1 cellular context compared by ENCODE assay signal in the genomic region with DNA sequence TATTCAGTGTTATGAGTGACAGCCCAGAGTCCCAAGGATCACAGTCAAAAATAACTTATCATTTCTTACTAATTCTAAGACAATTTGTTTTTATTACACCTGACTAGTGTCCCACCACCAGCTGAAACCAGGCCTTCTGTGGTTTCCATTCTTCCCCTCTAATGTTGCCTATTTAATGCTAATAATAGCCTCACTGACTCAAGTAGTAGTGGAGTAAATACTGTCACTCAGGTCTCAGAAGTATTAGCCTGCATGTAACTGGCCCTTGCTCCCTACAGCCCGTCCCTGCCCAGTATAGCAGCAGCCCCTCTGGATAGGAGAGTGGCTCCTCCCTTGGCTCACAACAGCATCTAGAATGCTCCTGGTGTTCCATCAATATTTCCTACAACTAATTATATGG.
TF ChIP-seq lines count a peak whose summit lies in the region.

No MANE protein-coding gene starts in this region.

TF ChIP-seq in WTC11, 78 proteins besides CTCF, POLR2A, EP300 and RAD21 (continued from another document):
- TF ChIP-seq, protein P1, sequence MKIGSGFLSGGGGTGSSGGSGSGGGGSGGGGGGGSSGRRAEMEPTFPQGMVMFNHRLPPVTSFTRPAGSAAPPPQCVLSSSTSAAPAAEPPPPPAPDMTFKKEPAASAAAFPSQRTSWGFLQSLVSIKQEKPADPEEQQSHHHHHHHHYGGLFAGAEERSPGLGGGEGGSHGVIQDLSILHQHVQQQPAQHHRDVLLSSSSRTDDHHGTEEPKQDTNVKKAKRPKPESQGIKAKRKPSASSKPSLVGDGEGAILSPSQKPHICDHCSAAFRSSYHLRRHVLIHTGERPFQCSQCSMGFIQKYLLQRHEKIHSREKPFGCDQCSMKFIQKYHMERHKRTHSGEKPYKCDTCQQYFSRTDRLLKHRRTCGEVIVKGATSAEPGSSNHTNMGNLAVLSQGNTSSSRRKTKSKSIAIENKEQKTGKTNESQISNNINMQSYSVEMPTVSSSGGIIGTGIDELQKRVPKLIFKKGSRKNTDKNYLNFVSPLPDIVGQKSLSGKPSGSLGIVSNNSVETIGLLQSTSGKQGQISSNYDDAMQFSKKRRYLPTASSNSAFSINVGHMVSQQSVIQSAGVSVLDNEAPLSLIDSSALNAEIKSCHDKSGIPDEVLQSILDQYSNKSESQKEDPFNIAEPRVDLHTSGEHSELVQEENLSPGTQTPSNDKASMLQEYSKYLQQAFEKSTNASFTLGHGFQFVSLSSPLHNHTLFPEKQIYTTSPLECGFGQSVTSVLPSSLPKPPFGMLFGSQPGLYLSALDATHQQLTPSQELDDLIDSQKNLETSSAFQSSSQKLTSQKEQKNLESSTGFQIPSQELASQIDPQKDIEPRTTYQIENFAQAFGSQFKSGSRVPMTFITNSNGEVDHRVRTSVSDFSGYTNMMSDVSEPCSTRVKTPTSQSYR (CRISPR knock-in tag; IDR thresholded peaks at IDR 0.05): no peak
- TF ChIP-seq ZMAT4 (CRISPR knock-in tag; IDR thresholded peaks at IDR 0.05) (no peak), SP1 (CRISPR knock-in tag; conservative IDR thresholded peaks at IDR 0.05) (no peak), NFE2L1 (CRISPR knock-in tag; IDR thresholded peaks at IDR 0.05) (no peak), NR3C1 (CRISPR knock-in tag; conservative IDR thresholded peaks at IDR 0.05; ENCODE audit: low read depth) (no peak)
- TF ChIP-seq, protein P2, sequence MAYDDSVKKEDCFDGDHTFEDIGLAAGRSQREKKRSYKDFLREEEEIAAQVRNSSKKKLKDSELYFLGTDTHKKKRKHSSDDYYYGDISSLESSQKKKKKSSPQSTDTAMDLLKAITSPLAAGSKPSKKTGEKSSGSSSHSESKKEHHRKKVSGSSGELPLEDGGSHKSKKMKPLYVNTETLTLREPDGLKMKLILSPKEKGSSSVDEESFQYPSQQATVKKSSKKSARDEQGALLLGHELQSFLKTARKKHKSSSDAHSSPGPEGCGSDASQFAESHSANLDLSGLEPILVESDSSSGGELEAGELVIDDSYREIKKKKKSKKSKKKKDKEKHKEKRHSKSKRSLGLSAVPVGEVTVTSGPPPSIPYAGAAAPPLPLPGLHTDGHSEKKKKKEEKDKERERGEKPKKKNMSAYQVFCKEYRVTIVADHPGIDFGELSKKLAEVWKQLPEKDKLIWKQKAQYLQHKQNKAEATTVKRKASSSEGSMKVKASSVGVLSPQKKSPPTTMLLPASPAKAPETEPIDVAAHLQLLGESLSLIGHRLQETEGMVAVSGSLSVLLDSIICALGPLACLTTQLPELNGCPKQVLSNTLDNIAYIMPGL (CRISPR knock-in tag; IDR thresholded peaks at IDR 0.05): no peak
